6 cellular contexts compared by ENCODE assay signal in the genomic region with DNA sequence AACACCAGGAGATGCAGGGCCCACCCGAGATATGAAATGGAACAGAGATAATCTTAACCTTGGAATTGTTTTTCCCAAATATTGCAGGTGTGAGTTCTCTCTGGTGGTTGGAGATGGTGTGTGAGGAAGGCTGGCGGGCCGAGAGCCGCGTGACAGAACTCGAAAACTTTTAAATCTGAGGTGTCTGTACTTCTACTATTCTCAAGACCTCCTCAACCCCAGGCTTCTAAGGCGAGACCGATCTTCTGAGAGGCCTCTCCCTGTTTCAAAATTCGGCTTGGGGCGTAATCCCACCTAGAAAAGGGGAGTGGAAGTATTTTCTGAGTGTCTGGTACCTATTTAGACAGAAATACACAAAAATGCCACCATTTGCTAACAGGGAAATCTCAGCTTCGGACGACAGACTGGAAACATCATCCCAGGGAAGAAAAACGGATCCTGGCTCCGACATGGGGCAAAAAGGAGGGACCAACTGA. TPM values are rescaled to one million over a fixed set of nuclear protein-coding genes. Genes with fewer than 3 reads are reported as not detected.
A peak's percentile ranks its signal among the peaks of the same experiment; 100 is the strongest.
DNase-seq lines count a peak whose midpoint lies in the region; TF ChIP-seq lines count a peak whose summit lies in the region.

No MANE protein-coding gene starts in this region.

- TF ChIP-seq EP300 in suprapubic skin (IDR thresholded peaks at IDR 0.05), result no peak

- TF ChIP-seq CTCF in esophagus squamous epithelium (IDR thresholded peaks at IDR 0.05) (no peak), suprapubic skin (IDR thresholded peaks at IDR 0.05) (no peak)

- H3K4me1 ChIP-seq in esophagus squamous epithelium (peaks cover 0 to 64% (median 37%) of the 10 kb centered on the region in 3 donors), suprapubic skin (peaks cover 44% of the 10 kb centered on the region)

- peak overlapping the region; percentile 87 to 98 (median 93) for H3K27ac ChIP-seq in esophagus squamous epithelium
- H3K27ac ChIP-seq in suprapubic skin, result peak overlapping the region; percentile 93

- intact Hi-C loops in esophagus squamous epithelium (cut with DNase I), result no loop called here

- DNase-seq in NCI-H128 (lab: John Stamatoyannopoulos, UW; ENCODE audit: unreplicated experiment), result peak; percentile 1
- no peak for DNase-seq in esophagus squamous epithelium (lab: John Stamatoyannopoulos, UW)
- DNase-seq in suprapubic skin (ENCODE audit: low spot score in 2 of 2), result peak in 1 of 2 donors; percentile 61
- DNase-seq in activated naive CD4-positive, alpha-beta T cell treated with Interleukin-2 at 50 U/mL for 16 hours, result no peak
- no peak for DNase-seq in foreskin melanocyte
- no peak for DNase-seq in activated T-cell treated with anti-CD3 and anti-CD28 coated beads, Interleukin-2, amount 50 U/mL, for 1 hour

- H3K36me3 ChIP-seq in esophagus squamous epithelium, result peaks cover 6 to 68% (median 17%) of the 10 kb centered on the region in 3 donors
- peaks cover 29% of the 10 kb centered on the region for H3K36me3 ChIP-seq in suprapubic skin

- H3K4me3 ChIP-seq in esophagus squamous epithelium (peak overlapping the region; percentile 53 to 94 (median 70)), suprapubic skin (peak overlapping the region; percentile 81)

- WGBS in esophagus squamous epithelium, 2 donors, result 0% methylated on average over 11 to 14 of the region's 14 CpGs
- 0% methylated on average over 14 of the region's 14 CpGs for WGBS in suprapubic skin

- H3K27me3 ChIP-seq in esophagus squamous epithelium (no peaks in the 10 kb centered on the region), suprapubic skin (no peaks in the 10 kb centered on the region)

- H3K9me3 ChIP-seq in esophagus squamous epithelium (no peaks in the 10 kb centered on the region), suprapubic skin (no peaks in the 10 kb centered on the region)

- TF ChIP-seq POLR2A in esophagus squamous epithelium (IDR thresholded peaks at IDR 0.05), result no peak
- TF ChIP-seq POLR2A in suprapubic skin (IDR thresholded peaks at IDR 0.05), result no peak

RNA-seq across cellular contexts. Expression of gene SARNP, which starts 0.6 kb away (rescaled TPM):
- total RNA-seq in esophagus squamous epithelium (10 to 100 TPM; 22.6 to 60.1 (median 53.7) TPM), suprapubic skin (10 to 100 TPM; 32.0 to 45.8 (median 40.1) TPM)

RNA-seq across cellular contexts. Expression of gene ORMDL2, which starts 0.9 kb away (rescaled TPM):
- total RNA-seq in esophagus squamous epithelium (10 to 100 TPM; 29.9 to 31.9 (median 31.1) TPM), suprapubic skin (10 to 100 TPM in 3 of 4 donors, 1 to 10 TPM in 1; 8.6 to 22.8 (median 18.2) TPM)

RNA-seq across cellular contexts. Expression of gene DNAJC14, which starts 12.5 kb away (rescaled TPM):
- total RNA-seq in esophagus squamous epithelium (10 to 100 TPM; 15.3 to 30.2 (median 19.9) TPM), suprapubic skin (10 to 100 TPM; 29.8 to 38.2 (median 36.2) TPM)

RNA-seq across cellular contexts. Expression of gene MMP19, which starts 25.8 kb away (rescaled TPM):
- total RNA-seq in esophagus squamous epithelium (1 to 10 TPM; 1.5 to 3.1 (median 1.8) TPM), suprapubic skin (10 to 100 TPM in 1 of 4 donors, 1 to 10 TPM in 3; 4.2 to 10.5 (median 5.5) TPM)
